1 cellular context compared by ENCODE assay signal in genomic region chr10:30392564-30392990, GRCh38.
TF ChIP-seq lines count a peak whose summit lies in the region.

No MANE protein-coding gene starts in this region.

TF ChIP-seq in HepG2, 621 proteins besides CTCF, POLR2A, EP300 and RAD21 (continued from another document):
- TF ChIP-seq FUBP1 (CRISPR knock-in tag; IDR thresholded peaks at IDR 0.05; ENCODE audit: borderline replicate concordance) (no peak), SMC3 (IDR thresholded peaks at IDR 0.05; ENCODE audit: low read length) (peak; percentile 80), ZNF574 (CRISPR knock-in tag; IDR thresholded peaks at IDR 0.05) (peak; percentile 35; the same call in 1 of the 2 replicates), ATF7 (IDR thresholded peaks at IDR 0.05) (no peak), ATF7 (CRISPR knock-in tag; IDR thresholded peaks at IDR 0.05) (no peak), DNMT1 (CRISPR knock-in tag; IDR thresholded peaks at IDR 0.05) (0 out of 2 replicates have a peak, but pooled peaks have one; percentile 63), BRF2 (CRISPR knock-in tag; IDR thresholded peaks at IDR 0.05) (no peak), ZNF10 (CRISPR knock-in tag; IDR thresholded peaks at IDR 0.05; ENCODE audit: borderline replicate concordance, low read depth) (no peak), ARID4A (CRISPR knock-in tag; IDR thresholded peaks at IDR 0.05; ENCODE audit: borderline replicate concordance) (0 out of 2 replicates have a peak, but pooled peaks have one; percentile 19), ZNF597 (CRISPR knock-in tag; IDR thresholded peaks at IDR 0.05) (no peak)
